Comparison of ENCODE assay signal across 10 cellular contexts in the genomic region with DNA sequence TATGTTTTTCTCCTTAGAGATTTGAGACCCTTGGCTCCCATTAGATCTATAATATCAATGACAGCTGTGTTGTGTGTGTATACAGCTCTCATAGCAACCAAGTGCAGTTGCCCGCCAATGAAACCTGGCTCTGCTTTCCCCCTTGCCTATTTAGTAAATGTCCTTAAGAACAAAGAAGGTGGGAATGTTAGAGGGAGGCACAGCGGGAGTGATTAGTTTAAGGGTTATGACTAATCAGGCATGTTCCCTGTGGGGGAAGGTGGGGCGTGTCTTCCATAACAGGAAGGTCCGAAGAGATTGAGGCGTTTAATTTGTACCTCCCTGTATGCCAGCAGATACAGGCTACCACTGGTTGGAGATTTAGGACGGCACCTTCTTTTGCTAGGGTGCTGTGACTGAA.
DNase-seq lines count a peak whose midpoint lies in the region; ATAC-seq and TF ChIP-seq lines count a peak whose summit lies in the region.
"Had no signal": no experiment of that assay in that cellular context is flagged by ENCODE, and none has a peak within 500 bp of the region (broad histone marks: within the 10 kb centered on the region; RNA-seq: fewer than 3 reads in every experiment).

No MANE protein-coding gene starts in this region.

- H3K9me3 ChIP-seq in esophagus (ENCODE audit: control insufficient read depth in 2 of 2, insufficient read depth in 1 of 2, low read depth in 1 of 2, low read length in 1 of 2) (no peaks in the 10 kb centered on the region), trophoblast cell (ENCODE audit: insufficient read depth, low read depth, low read length) (no peaks in the 10 kb centered on the region), BE2C (no peaks in the 10 kb centered on the region)

- H2BK12ac ChIP-seq in trophoblast cell (ENCODE audit: low read length): no peak overlapping the region

- DNase-seq in ELR (ENCODE audit: low read depth) (peak; percentile 40), NCI-H2227 (lab: John Stamatoyannopoulos, UW; ENCODE audit: unreplicated experiment) (peak; percentile 66), nephron progenitor cell (no peak), trophoblast cell (no peak), BE2C (no peak), T-helper 1 cell (no peak)

- H2BK120ac ChIP-seq in trophoblast cell (ENCODE audit: insufficient read depth, low read length, poor library complexity): no peak overlapping the region

- H3K4me2 ChIP-seq in trophoblast cell (ENCODE audit: low read length): no peak overlapping the region

- peaks cover 2% of the 10 kb centered on the region for H3K79me1 ChIP-seq in trophoblast cell (ENCODE audit: low read length)

- H3K27me3 ChIP-seq in esophagus (ENCODE audit: control insufficient read depth in 1 of 2, insufficient read depth in 2 of 2, low read length in 2 of 2) (no peaks in the 10 kb centered on the region), trophoblast cell (ENCODE audit: insufficient read depth, low read length) (no peaks in the 10 kb centered on the region), BE2C (no peaks in the 10 kb centered on the region)

- WGBS in esophagus, 2 donors: 18 to 38% methylated on average over 6 of the region's 6 CpGs
- WGBS in trophoblast cell (ENCODE audit: extremely low coverage, insufficient coverage, insufficient read length): no CpG with 5 or more reads among the region's 6 CpGs

- H3K18ac ChIP-seq in trophoblast cell (ENCODE audit: low read length): no peak overlapping the region

- no peak overlapping the region for H3K14ac ChIP-seq in trophoblast cell (ENCODE audit: low read length)

- no peak for ATAC-seq in GM18873 (IDR thresholded peaks at IDR 0.05; ENCODE audit: low FRiP score, unreplicated experiment)

- H3K9ac ChIP-seq in trophoblast cell (ENCODE audit: low read length): no peak overlapping the region

- no peak overlapping the region for H3K23ac ChIP-seq in trophoblast cell (ENCODE audit: low read length)

- H3K27ac ChIP-seq in esophagus (ENCODE audit: low read depth in 2 of 2, low read length in 1 of 2) (peak overlapping the region; percentile 82 to 90), trophoblast cell (ENCODE audit: low read depth, low read length) (no peak overlapping the region)

- H3K9me3 Mint-ChIP-seq in nephron progenitor cell: no peaks in the 10 kb centered on the region
- H3K9me3 Mint-ChIP-seq: T-helper 2 cell treated with Interferon-gamma antibody and Interleukin-4, amounts not matched to agents 5 μg/mL and 100 μg/mL, for 36 hours had no signal

- no peak overlapping the region for H4K12ac ChIP-seq in trophoblast cell (ENCODE audit: low read depth, low read length)

- H4K8ac ChIP-seq in trophoblast cell (ENCODE audit: low read depth, low read length): no peak overlapping the region

- H3K36me3 ChIP-seq in esophagus (ENCODE audit: control insufficient read depth in 2 of 2, insufficient read depth in 2 of 2, low read length in 1 of 2) (no peaks in the 10 kb centered on the region), trophoblast cell (ENCODE audit: control insufficient read depth in 1 of 2, insufficient read depth in 2 of 2, low read length in 2 of 2) (no peaks in the 10 kb centered on the region), BE2C (no peaks in the 10 kb centered on the region)

- no peak overlapping the region for H4K91ac ChIP-seq in trophoblast cell (ENCODE audit: low read depth, low read length)

- no peak for TF ChIP-seq CTCF in nephron progenitor cell (IDR thresholded peaks at IDR 0.05)
- no peak for TF ChIP-seq CTCF in BE2C (IDR thresholded peaks at IDR 0.05; ENCODE audit: low read depth, low read length)

- H3K27me3 Mint-ChIP-seq in nephron progenitor cell (ENCODE audit: low read depth, poor library complexity): peaks cover 20% of the 10 kb centered on the region

- H3K4me3 ChIP-seq in esophagus (ENCODE audit: low read depth in 1 of 2, low read length in 2 of 2) (no peak overlapping the region), trophoblast cell (ENCODE audit: low read depth, low read length) (no peak overlapping the region), BE2C (ENCODE audit: low read depth, low read length) (no peak overlapping the region)

- H2AK5ac ChIP-seq in trophoblast cell (ENCODE audit: low read length): no peak overlapping the region

- no peak overlapping the region for H2BK5ac ChIP-seq in trophoblast cell (ENCODE audit: low read depth, low read length, poor library complexity)

- H3K79me2 ChIP-seq in trophoblast cell (ENCODE audit: control insufficient read depth, insufficient read depth, low read length, poor library complexity): no peaks in the 10 kb centered on the region

- peaks cover 0 to 5% of the 10 kb centered on the region in 2 donors for H3K4me1 ChIP-seq in esophagus (ENCODE audit: control insufficient read depth in 2 of 2, insufficient read depth in 2 of 2, low read length in 1 of 2)
- H3K4me1 ChIP-seq in trophoblast cell (ENCODE audit: control insufficient read depth in 1 of 2, insufficient read depth in 2 of 2, low read length in 2 of 2): peaks cover 2% of the 10 kb centered on the region in 2 experiments
- peaks cover 9% of the 10 kb centered on the region for H3K4me1 ChIP-seq in BE2C

- no peaks in the 10 kb centered on the region for H3K36me3 Mint-ChIP-seq in nephron progenitor cell (ENCODE audit: low read depth)
- H3K36me3 Mint-ChIP-seq: activated naive CD8-positive, alpha-beta T cell had no signal

- H3K27ac Mint-ChIP-seq in nephron progenitor cell: peak overlapping the region; percentile 95
- H3K27ac Mint-ChIP-seq: activated naive CD8-positive, alpha-beta T cell; T-helper 2 cell treated with Interferon-gamma antibody and Interleukin-4, amounts not matched to agents 5 μg/mL and 100 μg/mL, for 36 hours had no signal

- H2AFZ ChIP-seq in trophoblast cell (ENCODE audit: insufficient read depth, low read length, poor library complexity): no peak overlapping the region

- H3K4me3 Mint-ChIP-seq in nephron progenitor cell: no peak overlapping the region
- H3K4me3 Mint-ChIP-seq: activated naive CD8-positive, alpha-beta T cell; T-helper 2 cell treated with Interferon-gamma antibody and Interleukin-4, amounts not matched to agents 5 μg/mL and 100 μg/mL, for 36 hours had no signal

- H3K4ac ChIP-seq in trophoblast cell (ENCODE audit: low read depth, low read length): no peak overlapping the region

- peaks cover 14% of the 10 kb centered on the region for H3K4me1 Mint-ChIP-seq in nephron progenitor cell

Comparison
In these comparisons a context has a peak if more than half of its experiments do, and no peak if none do; other contexts are left out.
1. DNase-seq: peak in ELR (single experiment) and NCI-H2227 (single experiment); none in nephron progenitor cell (single experiment), trophoblast cell (0 of 2), BE2C (single experiment) and T-helper 1 cell (0 of 5).